23 cellular contexts compared by ENCODE assay signal in the genomic region with DNA sequence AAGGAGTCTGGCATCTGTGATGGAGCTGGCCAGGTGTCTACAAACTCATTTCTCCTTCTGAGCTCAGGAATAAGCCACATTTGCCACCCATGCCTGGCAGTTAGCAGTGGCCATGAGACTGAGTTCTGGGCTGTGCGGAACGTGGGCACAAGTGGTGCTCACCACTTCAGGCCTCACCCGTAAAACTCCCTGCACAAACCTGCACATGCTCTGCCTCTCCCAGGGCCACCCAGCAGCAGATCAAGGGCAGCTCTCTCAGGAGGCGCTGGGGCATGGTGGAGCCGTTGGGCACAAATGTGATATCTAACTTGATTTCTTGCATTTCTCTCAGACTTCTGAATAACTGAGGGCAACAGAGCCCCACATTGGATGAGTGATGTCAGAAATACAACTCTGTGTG.
DNase-seq lines count a peak whose midpoint lies in the region; ATAC-seq, FAIRE-seq and TF ChIP-seq lines count a peak whose summit lies in the region.
"Had no signal": no experiment of that assay in that cellular context is flagged by ENCODE, and none has a peak within 500 bp of the region (broad histone marks: within the 10 kb centered on the region; RNA-seq: fewer than 3 reads in every experiment).

No MANE protein-coding gene starts in this region.

- H3K4me1 Mint-ChIP-seq in GM23338, result peaks cover 11% of the 10 kb centered on the region; the same call in 2 of the 3 replicates
- H3K4me1 Mint-ChIP-seq in CD8-positive, alpha-beta memory T cell, result peaks cover 6 to 13% (median 10%) of the 10 kb centered on the region in 3 donors

- H2AFZ ChIP-seq in GM23338, result peak overlapping the region; percentile 31; the same call in 1 of the 2 replicates
- H2AFZ ChIP-seq in H1 (ENCODE audit: low read length), result peak overlapping the region; percentile 65; the same call in 1 of the 2 replicates
- H2AFZ ChIP-seq in trophoblast cell (ENCODE audit: insufficient read depth, low read length, poor library complexity), result no peak overlapping the region

- CTCF ChIA-PET in H1 (lab: Charles Lee; ENCODE audit: partially characterized antibody), result interaction anchor here (0.7 to 3.4 kb wide), 3 partner anchors 17 to 109 kb away, joined by 3 to 16 read pairs (median 6); no protein-coding TSS in a partner anchor
- CTCF ChIA-PET in CD8-positive, alpha-beta memory T cell (lab: Charles Lee), result no interaction called here

- POLR2A ChIA-PET in H1 (lab: Charles Lee; ENCODE audit: partially characterized antibody), result no interaction called here
- POLR2A ChIA-PET in CD8-positive, alpha-beta memory T cell (lab: Charles Lee), result no interaction called here

- no peak overlapping the region for H2BK15ac ChIP-seq in H1 (ENCODE audit: low read length)

- H3K27ac ChIP-seq in GM23338 (ENCODE audit: low read depth), result no peak overlapping the region
- H3K27ac ChIP-seq in H1 (ENCODE audit: low read depth, low read length), result no peak overlapping the region
- no peak overlapping the region for H3K27ac ChIP-seq in trophoblast cell (ENCODE audit: low read depth, low read length)
- no peak overlapping the region for H3K27ac ChIP-seq in upper lobe of right lung
- H3K27ac ChIP-seq in CD8-positive, alpha-beta memory T cell (ENCODE audit: low read depth, low read length), result no peak overlapping the region
- H3K27ac ChIP-seq: A549; BLaER1 treated with 17β-estradiol and CSF1 and Interleukin-3, amounts not matched to agents 10 nM and 100 nM had no signal

- H3K18ac ChIP-seq in H1 (ENCODE audit: extremely low read depth, low read length) (no peak overlapping the region), trophoblast cell (ENCODE audit: low read length) (no peak overlapping the region)

- peak overlapping the region; percentile 49; the same call in 1 of the 2 replicates for H2BK20ac ChIP-seq in H1 (ENCODE audit: low read length)

- no peak overlapping the region for H3K4me3 Mint-ChIP-seq in GM23338
- no peak overlapping the region for H3K4me3 Mint-ChIP-seq in CD8-positive, alpha-beta memory T cell
- H3K4me3 Mint-ChIP-seq: CD14-positive monocyte; CD4-positive, alpha-beta T cell had no signal

- DNase-seq in GM23338 (ENCODE audit: low spot score) (no peak), H1 (ENCODE audit: low read depth in 1 of 2, low spot score in 2 of 2) (no peak), trophoblast cell (no peak), upper lobe of right lung (no peak), globus pallidus (ENCODE audit: low spot score) (no peak)
- no peak for DNase-seq in activated effector memory CD4-positive, alpha-beta T cell treated with Interleukin-2 at 50 U/mL for 16 hours
- no peak for DNase-seq in CD8-positive, alpha-beta memory T cell
- DNase-seq: 8988T; ACHN; AML-193; BE2C; Caco-2; CD4-positive, alpha-beta T cell; DMS153; DND-41; GOT3; H7 had no signal

- H3K9ac ChIP-seq in H1 (replicated peaks in 1 of 4; ENCODE audit: extremely low read depth in 1 of 4, low read depth in 3 of 4, low read length in 3 of 4), result no peak overlapping the region
- H3K9ac ChIP-seq in trophoblast cell (ENCODE audit: low read length), result no peak overlapping the region
- H3K9ac ChIP-seq: BLaER1 treated with 17β-estradiol and CSF1 and Interleukin-3, amounts not matched to agents 10 nM and 100 nM had no signal

- H4K8ac ChIP-seq in H1 (ENCODE audit: extremely low read depth, insufficient read depth, low read length), result no peak overlapping the region
- H4K8ac ChIP-seq in trophoblast cell (ENCODE audit: low read depth, low read length), result no peak overlapping the region

- no peak overlapping the region for H3K14ac ChIP-seq in H1 (ENCODE audit: insufficient read length)
- no peak overlapping the region for H3K14ac ChIP-seq in trophoblast cell (ENCODE audit: low read length)

- H4K12ac ChIP-seq in trophoblast cell (ENCODE audit: low read depth, low read length), result no peak overlapping the region

- TF ChIP-seq POLR2A in H1 (IDR thresholded peaks at IDR 0.05; ENCODE audit: control extremely low read depth in 1 of 2, low read depth in 2 of 2, low read length in 2 of 2), result no peak

- TF ChIP-seq CTCF in GM23338 (conservative IDR thresholded peaks at IDR 0.05; ENCODE audit: low read depth in 2 of 2) (no peak), H1 (IDR thresholded peaks at IDR 0.05; ENCODE audit: control extremely low read depth in 1 of 3, insufficient read depth in 1 of 3, low read depth in 1 of 3, low read length in 3 of 3) (no peak), upper lobe of right lung (IDR thresholded peaks at IDR 0.05) (no peak)

- H3K9me3 ChIP-seq in H1 (ENCODE audit: insufficient read depth in 2 of 2, low read depth in 1 of 2, low read length in 1 of 2) (no peaks in the 10 kb centered on the region), trophoblast cell (ENCODE audit: insufficient read depth, low read depth, low read length) (peaks cover 1% of the 10 kb centered on the region), upper lobe of right lung (no peaks in the 10 kb centered on the region)
- no peaks in the 10 kb centered on the region for H3K9me3 ChIP-seq in CD8-positive, alpha-beta memory T cell (ENCODE audit: low read length)
- H3K9me3 ChIP-seq: A549, BE2C, Caco-2 had no signal

- 95% methylated on average over 5 of the region's 5 CpGs; no CpG with 5 or more reads in 1 of the 2 experiments for WGBS in H1 (ENCODE audit: extremely low coverage in 1 of 2, insufficient coverage in 1 of 2, insufficient read length in 1 of 2, insufficient replicate concordance in 2 of 2, low coverage in 1 of 2, low lambda C conversion rate in 2 of 2, missing lambda C conversion rate in 1 of 2), 2 experiments
- no CpG with 5 or more reads among the region's 5 CpGs for WGBS in trophoblast cell (ENCODE audit: extremely low coverage, insufficient coverage, insufficient read length)

- H2BK5ac ChIP-seq in H1 (ENCODE audit: low read depth, low read length) (no peak overlapping the region), trophoblast cell (ENCODE audit: low read depth, low read length, poor library complexity) (no peak overlapping the region)

- H3K4ac ChIP-seq in H1 (replicated peaks; ENCODE audit: insufficient read length, low read depth, low read length) (no peak overlapping the region), trophoblast cell (ENCODE audit: low read depth, low read length) (no peak overlapping the region)

- no peaks in the 10 kb centered on the region for H3K36me3 Mint-ChIP-seq in GM23338 (ENCODE audit: low read depth)
- no peaks in the 10 kb centered on the region for H3K36me3 Mint-ChIP-seq in CD8-positive, alpha-beta memory T cell
- H3K36me3 Mint-ChIP-seq: CD14-positive monocyte had no signal

- no peak overlapping the region for H3K27ac Mint-ChIP-seq in GM23338
- H3K27ac Mint-ChIP-seq in CD8-positive, alpha-beta memory T cell, result no peak overlapping the region
- H3K27ac Mint-ChIP-seq: CD4-positive, alpha-beta T cell had no signal

- no peaks in the 10 kb centered on the region for H3K27me3 ChIP-seq in GM23338 (ENCODE audit: insufficient read depth)
- no peaks in the 10 kb centered on the region for H3K27me3 ChIP-seq in H1 (replicated peaks in 1 of 4; ENCODE audit: control insufficient read depth in 3 of 4, extremely low read depth in 1 of 4, insufficient read depth in 3 of 4, low read length in 3 of 4)
- H3K27me3 ChIP-seq in trophoblast cell (ENCODE audit: insufficient read depth, low read length), result no peaks in the 10 kb centered on the region
- no peaks in the 10 kb centered on the region for H3K27me3 ChIP-seq in upper lobe of right lung
- H3K27me3 ChIP-seq in CD8-positive, alpha-beta memory T cell (ENCODE audit: insufficient read depth, low read length, poor library complexity, severe bottlenecking), result no peaks in the 10 kb centered on the region
- H3K27me3 ChIP-seq: BLaER1 treated with 17β-estradiol and CSF1 and Interleukin-3, amounts not matched to agents 10 nM and 100 nM had no signal

- TF ChIP-seq EP300 in H1 (IDR thresholded peaks at IDR 0.05; ENCODE audit: borderline replicate concordance in 1 of 2, low read depth in 2 of 2, low read length in 2 of 2), result no peak

- H3K4me1 ChIP-seq in GM23338 (ENCODE audit: insufficient read depth), result peaks cover 22% of the 10 kb centered on the region
- no peaks in the 10 kb centered on the region; a peak in 1 of 7 replicates for H3K4me1 ChIP-seq in H1 (replicated peaks in 1 of 4; ENCODE audit: control insufficient read depth in 3 of 4, insufficient read depth in 4 of 4, low read length in 3 of 4)
- H3K4me1 ChIP-seq in trophoblast cell (ENCODE audit: control insufficient read depth in 1 of 2, insufficient read depth in 2 of 2, low read length in 2 of 2), result no peaks in the 10 kb centered on the region
- peaks cover 4% of the 10 kb centered on the region for H3K4me1 ChIP-seq in upper lobe of right lung
- peaks cover under 1% of the 10 kb centered on the region for H3K4me1 ChIP-seq in CD8-positive, alpha-beta memory T cell (ENCODE audit: insufficient read depth, low read length)
- H3K4me1 ChIP-seq: A549, BE2C, Caco-2 had no signal

- intact Hi-C loops in upper lobe of right lung (cut with DNase I), result no loop called here

- H3K4me2 ChIP-seq in GM23338 (no peak overlapping the region), H1 (ENCODE audit: insufficient read depth in 1 of 2, low read depth in 2 of 2, low read length in 2 of 2) (no peak overlapping the region), trophoblast cell (ENCODE audit: low read length) (no peak overlapping the region)
- H3K4me2 ChIP-seq: A549; BLaER1 treated with 17β-estradiol and CSF1 and Interleukin-3, amounts not matched to agents 10 nM and 100 nM had no signal

- H3K56ac ChIP-seq in H1 (replicated peaks; ENCODE audit: insufficient read length, low read depth, low read length), result no peak overlapping the region

- no peaks in the 10 kb centered on the region for H3F3A ChIP-seq in GM23338 (replicated peaks; ENCODE audit: low read depth)

- no peaks in the 10 kb centered on the region for H3K9me3 Mint-ChIP-seq in GM23338
- H3K9me3 Mint-ChIP-seq in CD8-positive, alpha-beta memory T cell, result no peaks in the 10 kb centered on the region

- peaks cover 4% of the 10 kb centered on the region for H3K27me3 Mint-ChIP-seq in GM23338 (ENCODE audit: insufficient read depth, low read depth, poor library complexity)
- H3K27me3 Mint-ChIP-seq in CD8-positive, alpha-beta memory T cell, result peaks cover 6 to 27% of the 10 kb centered on the region in 2 donors

- TF ChIP-seq RAD21 in H1 (IDR thresholded peaks at IDR 0.05 in 1 of 2, conservative IDR thresholded peaks at IDR 0.05 in 1 of 2; ENCODE audit: low read depth in 2 of 2, low read length in 2 of 2), result no peak

- H3K23me2 ChIP-seq in H1 (ENCODE audit: low read depth, low read length), result no peaks in the 10 kb centered on the region

- H3K23ac ChIP-seq in H1 (ENCODE audit: insufficient read length) (no peak overlapping the region), trophoblast cell (ENCODE audit: low read length) (peak overlapping the region; percentile 76)

- no peaks in the 10 kb centered on the region for H3K36me3 ChIP-seq in GM23338 (ENCODE audit: insufficient read depth)
- no peaks in the 10 kb centered on the region for H3K36me3 ChIP-seq in H1 (ENCODE audit: control insufficient read depth in 2 of 4, insufficient read depth in 4 of 4, low read length in 3 of 4)
- no peaks in the 10 kb centered on the region for H3K36me3 ChIP-seq in trophoblast cell (ENCODE audit: control insufficient read depth in 1 of 2, insufficient read depth in 2 of 2, low read length in 2 of 2)
- H3K36me3 ChIP-seq in upper lobe of right lung, result no peaks in the 10 kb centered on the region
- H3K36me3 ChIP-seq in CD8-positive, alpha-beta memory T cell (ENCODE audit: insufficient read depth, low read length), result no peaks in the 10 kb centered on the region
- H3K36me3 ChIP-seq: BE2C; BLaER1 treated with 17β-estradiol and CSF1 and Interleukin-3, amounts not matched to agents 10 nM and 100 nM had no signal

- FAIRE-seq in H1 (lab: Jason Lieb, UNC), result no peak
- FAIRE-seq: A549, G401.6, GM12892 had no signal

- H3K79me2 ChIP-seq in GM23338 (replicated peaks; ENCODE audit: insufficient read depth) (no peaks in the 10 kb centered on the region), H1 (ENCODE audit: control insufficient read depth in 1 of 2, insufficient read depth in 2 of 2, low read length in 2 of 2) (no peaks in the 10 kb centered on the region), trophoblast cell (ENCODE audit: control insufficient read depth, insufficient read depth, low read length, poor library complexity) (no peaks in the 10 kb centered on the region)

- peak overlapping the region; percentile 62; the same call in 1 of the 2 replicates for H2BK12ac ChIP-seq in H1 (ENCODE audit: low read depth, low read length)
- H2BK12ac ChIP-seq in trophoblast cell (ENCODE audit: low read length), result no peak overlapping the region

- no peak overlapping the region for H4K5ac ChIP-seq in H1 (ENCODE audit: insufficient read length, low read depth, low read length)

- H3K9me2 ChIP-seq in GM23338 (ENCODE audit: insufficient read depth), result peaks cover 16% of the 10 kb centered on the region

- no peak for ATAC-seq in GM23338
- ATAC-seq in upper lobe of right lung, result peak; percentile 24
- ATAC-seq: A549, HCT116 had no signal

- H3K4me3 ChIP-seq in GM23338 (no peak overlapping the region), H1 (ENCODE audit: extremely low read depth in 1 of 4, insufficient read depth in 2 of 4, low read depth in 3 of 4, low read length in 4 of 4) (no peak overlapping the region), trophoblast cell (ENCODE audit: low read depth, low read length) (no peak overlapping the region), upper lobe of right lung (no peak overlapping the region)
- no peak overlapping the region for H3K4me3 ChIP-seq in CD8-positive, alpha-beta memory T cell (ENCODE audit: low read length)
- H3K4me3 ChIP-seq: A549; BLaER1 treated with 17β-estradiol and CSF1 and Interleukin-3, amounts not matched to agents 10 nM and 100 nM had no signal

- H2BK120ac ChIP-seq in H1 (replicated peaks; ENCODE audit: low read depth, low read length) (no peak overlapping the region), trophoblast cell (ENCODE audit: insufficient read depth, low read length, poor library complexity) (no peak overlapping the region)

- H4K91ac ChIP-seq in H1 (replicated peaks; ENCODE audit: insufficient read length, low read length), result no peak overlapping the region
- H4K91ac ChIP-seq in trophoblast cell (ENCODE audit: low read depth, low read length), result no peak overlapping the region

- no peaks in the 10 kb centered on the region for H3K79me1 ChIP-seq in H1 (ENCODE audit: low read depth, low read length)
- no peaks in the 10 kb centered on the region for H3K79me1 ChIP-seq in trophoblast cell (ENCODE audit: low read length)

- H2AK5ac ChIP-seq in H1 (ENCODE audit: low read depth, low read length), result no peak overlapping the region; the same call in 1 of the 2 replicates
- H2AK5ac ChIP-seq in trophoblast cell (ENCODE audit: low read length), result no peak overlapping the region

- no peaks in the 10 kb centered on the region for H4K20me1 ChIP-seq in GM23338 (replicated peaks; ENCODE audit: insufficient read depth)
- no peaks in the 10 kb centered on the region for H4K20me1 ChIP-seq in H1 (replicated peaks in 1 of 2; ENCODE audit: control insufficient read depth in 1 of 2, insufficient read depth in 2 of 2, low read length in 2 of 2)
- H4K20me1 ChIP-seq: BLaER1 treated with 17β-estradiol and CSF1 and Interleukin-3, amounts not matched to agents 10 nM and 100 nM had no signal
